Comparison of ENCODE assay signal across 9 cellular contexts in the genomic region with DNA sequence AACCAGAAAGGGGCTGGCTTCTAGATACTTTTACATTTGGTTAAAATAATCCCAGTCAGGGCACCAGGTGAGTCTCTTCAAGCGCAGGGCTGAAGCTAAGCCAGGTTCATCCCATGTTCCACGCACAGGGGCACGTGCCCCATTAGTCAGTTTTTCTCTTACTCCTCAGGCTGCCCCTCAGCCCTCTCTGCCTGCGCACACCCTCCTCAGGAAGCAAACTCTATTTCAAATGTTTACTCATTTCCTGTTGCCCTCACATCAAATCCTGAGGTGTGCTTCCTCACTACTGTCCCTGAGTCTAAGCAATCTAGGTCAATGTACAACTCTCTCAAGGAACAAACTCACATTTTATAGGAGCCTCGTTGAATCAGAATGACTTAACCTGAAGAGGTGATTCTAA. TPM values are rescaled to one million over a fixed set of nuclear protein-coding genes. Genes with fewer than 3 reads are reported as not detected.
A peak's percentile ranks its signal among the peaks of the same experiment; 100 is the strongest.
DNase-seq lines count a peak whose midpoint lies in the region; ATAC-seq and TF ChIP-seq lines count a peak whose summit lies in the region.
"Had no signal": no experiment of that assay in that cellular context is flagged by ENCODE, and none has a peak within 500 bp of the region (broad histone marks: within the 10 kb centered on the region; RNA-seq: fewer than 3 reads in every experiment).

No MANE protein-coding gene starts in this region.

- no peak for TF ChIP-seq CTCF in GM10266 (IDR thresholded peaks at IDR 0.05; ENCODE audit: control insufficient read depth, insufficient read depth, low read depth, missing control alignments)

- no peak for ATAC-seq in GM18868 (IDR thresholded peaks at IDR 0.05; ENCODE audit: unreplicated experiment)
- no peak for ATAC-seq in HG03159 (IDR thresholded peaks at IDR 0.05; ENCODE audit: unreplicated experiment)

- peak; percentile 80 for DNase-seq in HPDE6-E6E7 (ENCODE audit: extremely low spot score)
- DNase-seq in activated CD4-positive, alpha-beta T cell treated with anti-CD3 and anti-CD28 coated beads, Interleukin-2, amount 50 U/mL, for 4 hours = peak; percentile 61 to 64
- peak; percentile 91 for DNase-seq in dermis blood vessel endothelial cell
- peak in 2 of 3 experiments; percentile 32 to 52 for DNase-seq in stimulated activated CD4-positive, alpha-beta T cell treated with anti-CD3 and anti-CD28 coated beads, TNF-alpha, amount 100 ng/mL, for 24 hours (ENCODE audit: low read depth in 3 of 3)
- no peak for DNase-seq in GM10266 (ENCODE audit: extremely low spot score)
- DNase-seq in SKM-1 treated with dmso at 0.1 percent for 144 hours (lab: John Stamatoyannopoulos, UW; ENCODE audit: unreplicated experiment) = no peak
- DNase-seq: NCI-H146 had no signal

RNA-seq across cellular contexts. Expression of gene THBS1, which starts 48.5 kb away (rescaled TPM):
- 7,970 and 9,720 TPM in 2 replicates for total RNA-seq in dermis blood vessel endothelial cell

Comparison
In these comparisons a context has a peak if more than half of its experiments do, and no peak if none do; other contexts are left out.
1. DNase-seq: peak in HPDE6-E6E7 (single experiment), activated CD4-positive, alpha-beta T cell treated with anti-CD3 and anti-CD28 coated beads, Interleukin-2, amount 50 U/mL, for 4 hours (2 of 2), dermis blood vessel endothelial cell (single experiment) and stimulated activated CD4-positive, alpha-beta T cell treated with anti-CD3 and anti-CD28 coated beads, TNF-alpha, amount 100 ng/mL, for 24 hours (2 of 3); none in GM10266 (single experiment) and SKM-1 treated with dmso at 0.1 percent for 144 hours (single experiment).